In genomic region chr20:8996817-8997512, GRCh38 we compare ENCODE assay signal across 25 cellular contexts.
DNase-seq lines count a peak whose midpoint lies in the region; ATAC-seq lines count a peak whose summit lies in the region.
"Had no signal": no experiment of that assay in that cellular context is flagged by ENCODE, and none has a peak within 500 bp of the region (broad histone marks: within the 10 kb centered on the region; RNA-seq: fewer than 3 reads in every experiment).

No MANE protein-coding gene starts in this region.

- H3K9ac ChIP-seq in HUES48 (ENCODE audit: low read depth, low read length), result no peak overlapping the region
- H3K9ac ChIP-seq: KMS-11 had no signal

- DNase-seq in DMS 273 (lab: John Stamatoyannopoulos, UW; ENCODE audit: unreplicated experiment) (peak; percentile 73), RPMI7951 (ENCODE audit: low read depth) (peak; percentile 18), left kidney (ENCODE audit: low read depth, low spot score) (peak; percentile 7), KG1 (lab: John Stamatoyannopoulos, UW) (no peak)
- DNase-seq: activated CD8-positive, alpha-beta memory T cell treated with anti-CD3 and anti-CD28 coated beads for 24 hours; activated naive CD4-positive, alpha-beta T cell treated with anti-CD3 and anti-CD28 coated beads, Interleukin-2, amount 10 ng/mL, durations not matched to agents 7 days and 5 days; activated T-cell treated with anti-CD3 and anti-CD28 coated beads, Interleukin-2, amount 50 U/mL, for 1 hour; amniotic stem cell; effector CD4-positive, alpha-beta T cell; immature natural killer cell; left lung; naive B cell; NCI-H1694; NCI-H226; Peyer's patch; spleen; stimulated activated CD4-positive, alpha-beta T cell treated with anti-CD3 and anti-CD28 coated beads, Interleukin-2, amount 100 ng/mL, for 48 hours; T-helper 1 cell had no signal

- H3K36me3 ChIP-seq in HUES48 (ENCODE audit: control insufficient read depth, insufficient read depth, low read length), result no peaks in the 10 kb centered on the region
- H3K36me3 ChIP-seq: breast epithelium, left lung, Peyer's patch, SJCRH30, spleen had no signal

- no peaks in the 10 kb centered on the region for H3K27me3 ChIP-seq in HUES48 (ENCODE audit: control insufficient read depth, insufficient read depth, low read length)
- H3K27me3 ChIP-seq: breast epithelium, left lung, Peyer's patch, SJCRH30, spleen had no signal

- H3K4me1 ChIP-seq in HUES48 (ENCODE audit: control insufficient read depth, insufficient read depth, low read length), result peaks cover 21% of the 10 kb centered on the region
- H3K4me1 ChIP-seq: breast epithelium, left lung, Peyer's patch, SJCRH30, spleen had no signal

- H3K27ac ChIP-seq in HUES48 (ENCODE audit: low read depth, low read length), result peak overlapping the region; percentile 57
- H3K27ac ChIP-seq: breast epithelium, KMS-11, left lung, Peyer's patch, SJCRH30, spleen had no signal

- no peaks in the 10 kb centered on the region for H3K9me3 ChIP-seq in HUES48 (ENCODE audit: control insufficient read depth, insufficient read depth, low read length)
- H3K9me3 ChIP-seq: breast epithelium, left lung, Peyer's patch, SJCRH30, spleen had no signal

- ATAC-seq in HG02763 (IDR thresholded peaks at IDR 0.05; ENCODE audit: unreplicated experiment), result no peak
- no peak for ATAC-seq in GM21576 (IDR thresholded peaks at IDR 0.05; ENCODE audit: unreplicated experiment)
- ATAC-seq: left lung; stimulated activated memory B cell treated with anti-CD40 and anti-IgM and Interleukin-4, amounts not matched to agents 10 μg/mL and 1 μg/mL and 100 μg/mL, for 72 hours had no signal

- H3K4me3 ChIP-seq in HUES48 (ENCODE audit: low read depth, low read length), result no peak overlapping the region
- H3K4me3 ChIP-seq: breast epithelium, left lung, Peyer's patch, SJCRH30, spleen had no signal
